In the genomic region with DNA sequence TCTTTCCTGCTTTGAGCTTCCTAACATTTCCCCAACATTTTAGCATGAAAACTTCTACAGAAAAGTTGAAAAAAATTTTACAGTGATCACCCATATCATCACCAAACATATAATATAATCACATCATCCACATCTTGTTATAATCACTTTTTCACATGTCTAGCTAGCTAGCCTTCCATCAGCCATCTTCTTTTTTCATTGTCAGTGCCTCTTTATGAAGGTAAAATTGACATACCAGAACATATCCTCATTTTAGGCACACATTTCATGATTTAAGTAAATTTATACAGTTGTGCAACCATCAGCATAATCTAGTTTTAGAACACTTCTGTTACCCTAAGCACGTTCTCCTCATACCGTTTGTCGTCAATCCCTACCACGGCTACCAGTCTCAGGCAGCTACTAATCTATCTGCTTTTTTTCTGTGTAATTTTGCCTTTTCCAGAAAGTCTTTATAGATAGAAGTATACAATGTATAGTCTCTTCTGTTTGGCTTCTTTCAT, we compare ENCODE assay signal across 26 cellular contexts.
"Had no signal": no experiment of that assay in that cellular context is flagged by ENCODE, and none has a peak within 500 bp of the region (broad histone marks: within the 10 kb centered on the region; RNA-seq: fewer than 3 reads in every experiment).

No MANE protein-coding gene starts in this region.

- DNase-seq: activated B cell treated with CpG ODN at 0.5 μM for 24 hours; activated CD4-positive, alpha-beta T cell treated with anti-CD3 and anti-CD28 coated beads for 48 hours; activated CD4-positive, alpha-beta T cell treated with anti-CD3 and anti-CD28 coated beads, Interleukin-2, amount 50 U/mL, for 1 hour; activated CD4-positive, alpha-beta T cell treated with anti-CD3 and anti-CD28 coated beads, Interleukin-2, amount 50 U/mL, for 48 hours; activated CD8-positive, alpha-beta memory T cell treated with anti-CD3 and anti-CD28 coated beads for 24 hours; activated CD8-positive, alpha-beta T cell treated with anti-CD3 and anti-CD28 coated beads for 36 hours; activated effector memory CD4-positive, alpha-beta T cell treated with Interleukin-2 at 50 U/mL for 16 hours; activated gamma-delta T cell treated with Interleukin-2 at 50 U/mL for 16 hours; activated naive CD4-positive, alpha-beta T cell treated with anti-CD3 and anti-CD28 coated beads, Interleukin-2, amount 50 U/mL, for 16 hours; activated naive CD4-positive, alpha-beta T cell treated with Interleukin-2 at 50 U/mL for 16 hours; activated T-cell treated with anti-CD3 and anti-CD28 coated beads, Interleukin-2, amount 50 U/mL, for 4 hours; amniotic stem cell; anterior cingulate cortex; brain microvascular endothelial cell; cortex of kidney; dermis blood vessel endothelial cell; effector CD4-positive, alpha-beta T cell; effector memory CD8-positive, alpha-beta T cell; esophagus squamous epithelium; foreskin melanocyte; heart right ventricle; T1000; WERI-Rb-1 had no signal

- FAIRE-seq: astrocyte had no signal

- H3K4me1 ChIP-seq: gastroesophageal sphincter had no signal

- H3K9me3 ChIP-seq: esophagus squamous epithelium, gastroesophageal sphincter, heart right ventricle had no signal

- ATAC-seq: activated CD4-positive, CD25-positive, alpha-beta regulatory T cell treated with anti-CD3 and anti-CD28 coated beads, Interleukin-2, amount 50 U/mL, for 24 hours; activated CD8-positive, alpha-beta T cell treated with anti-CD3 and anti-CD28 coated beads for 36 hours; activated T-cell treated with anti-CD3 and anti-CD28 coated beads, Interleukin-2, amount 50 U/mL, for 4 hours; effector memory CD8-positive, alpha-beta T cell; gastroesophageal sphincter; heart right ventricle had no signal

- H3K27ac ChIP-seq: brain microvascular endothelial cell, esophagus squamous epithelium, gastroesophageal sphincter, heart right ventricle, WERI-Rb-1 had no signal

- H3K27me3 ChIP-seq: brain microvascular endothelial cell, esophagus squamous epithelium, gastroesophageal sphincter, heart right ventricle had no signal

- H3K4me3 ChIP-seq: esophagus squamous epithelium, gastroesophageal sphincter, heart right ventricle had no signal

- H3K36me3 ChIP-seq: brain microvascular endothelial cell, esophagus squamous epithelium, gastroesophageal sphincter, heart right ventricle, WERI-Rb-1 had no signal
